Comparison of ENCODE assay signal across 1 cellular context in the genomic region with DNA sequence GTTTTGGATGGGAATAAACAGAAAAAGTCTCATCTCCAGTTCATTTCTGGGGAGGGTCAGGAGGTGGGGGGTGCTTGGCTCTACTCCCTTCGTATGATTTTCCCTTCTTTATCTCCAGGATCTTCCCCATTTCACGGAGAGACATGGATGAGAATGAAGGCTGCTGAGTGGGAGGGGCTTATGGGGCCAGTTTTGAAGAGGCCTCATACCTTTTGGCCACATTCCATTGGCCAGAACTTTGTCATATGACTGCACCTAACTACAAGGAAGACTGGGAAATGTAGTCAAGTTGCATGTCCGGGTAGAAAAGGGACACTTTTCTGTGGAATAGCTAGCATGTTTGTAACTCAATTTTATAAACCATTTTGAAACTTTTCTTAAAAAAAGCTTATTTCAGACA.
TF ChIP-seq lines count a peak whose summit lies in the region.

No MANE protein-coding gene starts in this region.

TF ChIP-seq in K562, 482 proteins besides CTCF, POLR2A, EP300 and RAD21 (continued from another document):
- no peak for TF ChIP-seq ZFP30 (CRISPR knock-in tag; IDR thresholded peaks at IDR 0.05; ENCODE audit: borderline replicate concordance)
- no peak for TF ChIP-seq NFE2L1 (tag; IDR thresholded peaks at IDR 0.05; ENCODE audit: borderline replicate concordance, low read depth)
- TF ChIP-seq, protein P1, sequence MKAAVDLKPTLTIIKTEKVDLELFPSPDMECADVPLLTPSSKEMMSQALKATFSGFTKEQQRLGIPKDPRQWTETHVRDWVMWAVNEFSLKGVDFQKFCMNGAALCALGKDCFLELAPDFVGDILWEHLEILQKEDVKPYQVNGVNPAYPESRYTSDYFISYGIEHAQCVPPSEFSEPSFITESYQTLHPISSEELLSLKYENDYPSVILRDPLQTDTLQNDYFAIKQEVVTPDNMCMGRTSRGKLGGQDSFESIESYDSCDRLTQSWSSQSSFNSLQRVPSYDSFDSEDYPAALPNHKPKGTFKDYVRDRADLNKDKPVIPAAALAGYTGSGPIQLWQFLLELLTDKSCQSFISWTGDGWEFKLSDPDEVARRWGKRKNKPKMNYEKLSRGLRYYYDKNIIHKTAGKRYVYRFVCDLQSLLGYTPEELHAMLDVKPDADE (conservative IDR thresholded peaks at IDR 0.05; ENCODE audit: control insufficient read depth, low read depth, low read length), result no peak
- TF ChIP-seq SETDB1 (IDR thresholded peaks at IDR 0.05; ENCODE audit: low read length), result no peak
- TF ChIP-seq ZFPM2 (CRISPR knock-in tag; IDR thresholded peaks at IDR 0.05), result no peak
- TF ChIP-seq ZNF717 (CRISPR knock-in tag; IDR thresholded peaks at IDR 0.05), result no peak
- TF ChIP-seq ZNF311 (CRISPR knock-in tag; IDR thresholded peaks at IDR 0.05), result no peak
- no peak for TF ChIP-seq ZBTB8A (IDR thresholded peaks at IDR 0.05; ENCODE audit: partially characterized antibody)
- TF ChIP-seq FOXK2 (conservative IDR thresholded peaks at IDR 0.05 in 1 of 2, IDR thresholded peaks at IDR 0.05 in 1 of 2; ENCODE audit: low read depth in 2 of 2), result no peak
- no peak for TF ChIP-seq HIVEP1 (CRISPR knock-in tag; IDR thresholded peaks at IDR 0.05)
- no peak for TF ChIP-seq IRF2 (CRISPR knock-in tag; IDR thresholded peaks at IDR 0.05)
- peak; percentile 82 for TF ChIP-seq HCFC1 (IDR thresholded peaks at IDR 0.05; ENCODE audit: low read depth, low read length)
- no peak for TF ChIP-seq MYBL2 (IDR thresholded peaks at IDR 0.05; ENCODE audit: low read depth)
- no peak for TF ChIP-seq MYBL2 (CRISPR knock-in tag; IDR thresholded peaks at IDR 0.05; ENCODE audit: borderline replicate concordance)
- TF ChIP-seq BCL6 (CRISPR knock-in tag; IDR thresholded peaks at IDR 0.05), result no peak
- TF ChIP-seq ZNF644 (tag; IDR thresholded peaks at IDR 0.05; ENCODE audit: low read depth), result no peak
- TF ChIP-seq, protein P2, sequence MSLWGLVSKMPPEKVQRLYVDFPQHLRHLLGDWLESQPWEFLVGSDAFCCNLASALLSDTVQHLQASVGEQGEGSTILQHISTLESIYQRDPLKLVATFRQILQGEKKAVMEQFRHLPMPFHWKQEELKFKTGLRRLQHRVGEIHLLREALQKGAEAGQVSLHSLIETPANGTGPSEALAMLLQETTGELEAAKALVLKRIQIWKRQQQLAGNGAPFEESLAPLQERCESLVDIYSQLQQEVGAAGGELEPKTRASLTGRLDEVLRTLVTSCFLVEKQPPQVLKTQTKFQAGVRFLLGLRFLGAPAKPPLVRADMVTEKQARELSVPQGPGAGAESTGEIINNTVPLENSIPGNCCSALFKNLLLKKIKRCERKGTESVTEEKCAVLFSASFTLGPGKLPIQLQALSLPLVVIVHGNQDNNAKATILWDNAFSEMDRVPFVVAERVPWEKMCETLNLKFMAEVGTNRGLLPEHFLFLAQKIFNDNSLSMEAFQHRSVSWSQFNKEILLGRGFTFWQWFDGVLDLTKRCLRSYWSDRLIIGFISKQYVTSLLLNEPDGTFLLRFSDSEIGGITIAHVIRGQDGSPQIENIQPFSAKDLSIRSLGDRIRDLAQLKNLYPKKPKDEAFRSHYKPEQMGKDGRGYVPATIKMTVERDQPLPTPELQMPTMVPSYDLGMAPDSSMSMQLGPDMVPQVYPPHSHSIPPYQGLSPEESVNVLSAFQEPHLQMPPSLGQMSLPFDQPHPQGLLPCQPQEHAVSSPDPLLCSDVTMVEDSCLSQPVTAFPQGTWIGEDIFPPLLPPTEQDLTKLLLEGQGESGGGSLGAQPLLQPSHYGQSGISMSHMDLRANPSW (CRISPR knock-in tag; IDR thresholded peaks at IDR 0.05), result no peak
- TF ChIP-seq HNRNPL (IDR thresholded peaks at IDR 0.05; ENCODE audit: low read depth, low read length), result no peak
- TF ChIP-seq ELF1 (tag; IDR thresholded peaks at IDR 0.05), result 0 out of 2 replicates have a peak, but pooled peaks have one; percentile 27
- TF ChIP-seq, protein P3, sequence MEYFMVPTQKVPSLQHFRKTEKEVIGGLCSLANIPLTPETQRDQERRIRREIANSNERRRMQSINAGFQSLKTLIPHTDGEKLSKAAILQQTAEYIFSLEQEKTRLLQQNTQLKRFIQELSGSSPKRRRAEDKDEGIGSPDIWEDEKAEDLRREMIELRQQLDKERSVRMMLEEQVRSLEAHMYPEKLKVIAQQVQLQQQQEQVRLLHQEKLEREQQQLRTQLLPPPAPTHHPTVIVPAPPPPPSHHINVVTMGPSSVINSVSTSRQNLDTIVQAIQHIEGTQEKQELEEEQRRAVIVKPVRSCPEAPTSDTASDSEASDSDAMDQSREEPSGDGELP (CRISPR knock-in tag; IDR thresholded peaks at IDR 0.05; ENCODE audit: borderline replicate concordance), result no peak
- 0 out of 2 replicates have a peak, but pooled peaks have one; percentile 16 for TF ChIP-seq CREM (IDR thresholded peaks at IDR 0.05; ENCODE audit: low read depth)
- no peak for TF ChIP-seq ZNF239 (CRISPR knock-in tag; IDR thresholded peaks at IDR 0.05)
- TF ChIP-seq, protein P4, sequence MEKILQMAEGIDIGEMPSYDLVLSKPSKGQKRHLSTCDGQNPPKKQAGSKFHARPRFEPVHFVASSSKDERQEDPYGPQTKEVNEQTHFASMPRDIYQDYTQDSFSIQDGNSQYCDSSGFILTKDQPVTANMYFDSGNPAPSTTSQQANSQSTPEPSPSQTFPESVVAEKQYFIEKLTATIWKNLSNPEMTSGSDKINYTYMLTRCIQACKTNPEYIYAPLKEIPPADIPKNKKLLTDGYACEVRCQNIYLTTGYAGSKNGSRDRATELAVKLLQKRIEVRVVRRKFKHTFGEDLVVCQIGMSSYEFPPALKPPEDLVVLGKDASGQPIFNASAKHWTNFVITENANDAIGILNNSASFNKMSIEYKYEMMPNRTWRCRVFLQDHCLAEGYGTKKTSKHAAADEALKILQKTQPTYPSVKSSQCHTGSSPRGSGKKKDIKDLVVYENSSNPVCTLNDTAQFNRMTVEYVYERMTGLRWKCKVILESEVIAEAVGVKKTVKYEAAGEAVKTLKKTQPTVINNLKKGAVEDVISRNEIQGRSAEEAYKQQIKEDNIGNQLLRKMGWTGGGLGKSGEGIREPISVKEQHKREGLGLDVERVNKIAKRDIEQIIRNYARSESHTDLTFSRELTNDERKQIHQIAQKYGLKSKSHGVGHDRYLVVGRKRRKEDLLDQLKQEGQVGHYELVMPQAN (IDR thresholded peaks at IDR 0.05; ENCODE audit: borderline replicate concordance), result no peak
- TF ChIP-seq, protein P5, sequence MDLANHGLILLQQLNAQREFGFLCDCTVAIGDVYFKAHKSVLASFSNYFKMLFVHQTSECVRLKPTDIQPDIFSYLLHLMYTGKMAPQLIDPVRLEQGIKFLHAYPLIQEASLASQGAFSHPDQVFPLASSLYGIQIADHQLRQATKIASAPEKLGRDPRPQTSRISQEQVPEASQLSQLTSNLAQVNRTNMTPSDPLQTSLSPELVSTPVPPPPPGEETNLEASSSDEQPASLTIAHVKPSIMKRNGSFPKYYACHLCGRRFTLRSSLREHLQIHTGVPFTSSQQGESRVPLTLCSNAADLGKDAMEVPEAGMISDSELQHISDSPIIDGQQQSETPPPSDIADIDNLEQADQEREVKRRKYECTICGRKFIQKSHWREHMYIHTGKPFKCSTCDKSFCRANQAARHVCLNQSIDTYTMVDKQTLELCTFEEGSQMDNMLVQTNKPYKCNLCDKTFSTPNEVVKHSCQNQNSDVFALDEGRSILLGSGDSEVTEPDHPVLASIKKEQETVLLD (IDR thresholded peaks at IDR 0.05), result no peak
- no peak for TF ChIP-seq ZNF561 (CRISPR knock-in tag; conservative IDR thresholded peaks at IDR 0.05)
